In genomic region chr3:171755015-171755589, GRCh38 we compare ENCODE assay signal across 1 cellular context.
TF ChIP-seq lines count a peak whose summit lies in the region.

No MANE protein-coding gene starts in this region.

TF ChIP-seq in IMR-90, 13 proteins besides CTCF, POLR2A, EP300 and RAD21 (continued from another document):
- TF ChIP-seq CEBPB (IDR thresholded peaks at IDR 0.05; ENCODE audit: low read depth, low read length) (no peak), NFE2L2 (IDR thresholded peaks at IDR 0.05; ENCODE audit: low read depth, low read length) (no peak), CHD1 (IDR thresholded peaks at IDR 0.05; ENCODE audit: low read depth, low read length) (no peak), MXI1 (IDR thresholded peaks at IDR 0.05; ENCODE audit: borderline replicate concordance, low read depth, low read length) (no peak), RFX5 (IDR thresholded peaks at IDR 0.05; ENCODE audit: low read depth, low read length) (no peak), BHLHE40 (IDR thresholded peaks at IDR 0.05; ENCODE audit: low read depth, low read length) (no peak), RCOR1 (IDR thresholded peaks at IDR 0.05; ENCODE audit: insufficient replicate concordance, low read length) (no peak)
